Comparison of ENCODE assay signal across 1 cellular context in genomic region chr7:7969306-7970112, GRCh38.
A peak's percentile ranks its signal among the peaks of the same experiment; 100 is the strongest.
TF ChIP-seq lines count a peak whose summit lies in the region.

No MANE protein-coding gene starts in this region.

TF ChIP-seq in GM12878, 131 proteins besides CTCF, POLR2A, EP300 and RAD21 (continued from another document and continues in another):
- TF ChIP-seq MTA2 (IDR thresholded peaks at IDR 0.05; ENCODE audit: low read depth) (no peak), ATF7 (IDR thresholded peaks at IDR 0.05; ENCODE audit: low read depth) (no peak), KLF5 (IDR thresholded peaks at IDR 0.05; ENCODE audit: partially characterized antibody) (no peak), RB1 (IDR thresholded peaks at IDR 0.05; ENCODE audit: borderline replicate concordance) (peak; percentile 46; the same call in 1 of the 2 replicates), IKZF1 (conservative IDR thresholded peaks at IDR 0.05) (peak; percentile 52), NBN (IDR thresholded peaks at IDR 0.05) (no peak; the same call in 1 of the 2 replicates), MEF2A (IDR thresholded peaks at IDR 0.05; ENCODE audit: insufficient read depth, low read depth, low read length) (no peak), SIN3A (IDR thresholded peaks at IDR 0.05; ENCODE audit: low read depth, low read length) (no peak), ZNF207 (IDR thresholded peaks at IDR 0.05; ENCODE audit: borderline replicate concordance) (0 out of 2 replicates have a peak, but pooled peaks have one; percentile 22), BCLAF1 (IDR thresholded peaks at IDR 0.05) (no peak), TARDBP (IDR thresholded peaks at IDR 0.05; ENCODE audit: borderline replicate concordance) (no peak), BACH1 (IDR thresholded peaks at IDR 0.05; ENCODE audit: borderline replicate concordance) (peak; percentile 56), ZZZ3 (IDR thresholded peaks at IDR 0.05; ENCODE audit: control insufficient read depth, insufficient read length, low read depth) (no peak), CUX1 (IDR thresholded peaks at IDR 0.05; ENCODE audit: insufficient replicate concordance, low read depth, low read length) (no peak), PBX3 (IDR thresholded peaks at IDR 0.05; ENCODE audit: insufficient replicate concordance, low read depth, low read length) (no peak), ZNF217 (IDR thresholded peaks at IDR 0.05) (no peak), E2F8 (IDR thresholded peaks at IDR 0.05; ENCODE audit: low read depth, partially characterized antibody) (no peak), CHD1 (IDR thresholded peaks at IDR 0.05; ENCODE audit: low read depth, low read length) (0 out of 2 replicates have a peak, but pooled peaks have one; percentile 25), CREM (IDR thresholded peaks at IDR 0.05; ENCODE audit: low read depth) (no peak), STAT1 (conservative IDR thresholded peaks at IDR 0.05) (no peak), E2F4 (IDR thresholded peaks at IDR 0.05; ENCODE audit: low read depth, low read length) (no peak), SPI1 (IDR thresholded peaks at IDR 0.05; ENCODE audit: borderline replicate concordance, insufficient read depth, low read depth, low read length) (no peak), CBFB (IDR thresholded peaks at IDR 0.05; ENCODE audit: low read depth) (0 out of 2 replicates have a peak, but pooled peaks have one; percentile 27), CBX5 (IDR thresholded peaks at IDR 0.05; ENCODE audit: low read depth) (no peak), PML (IDR thresholded peaks at IDR 0.05; ENCODE audit: low read length) (0 out of 2 replicates have a peak, but pooled peaks have one; percentile 0), KDM1A (IDR thresholded peaks at IDR 0.05; ENCODE audit: borderline replicate concordance) (no peak), POLR2AphosphoS5 (IDR thresholded peaks at IDR 0.05; ENCODE audit: low read length) (peak; percentile 76), ESRRA (IDR thresholded peaks at IDR 0.05; ENCODE audit: low read length) (no peak), CHD2 (IDR thresholded peaks at IDR 0.05; ENCODE audit: borderline replicate concordance, low read depth, low read length) (no peak), IRF4 (IDR thresholded peaks at IDR 0.05; ENCODE audit: low read depth, low read length) (no peak), RUNX3 (IDR thresholded peaks at IDR 0.05; ENCODE audit: low read length) (peak; percentile 57), SKIL (IDR thresholded peaks at IDR 0.05; ENCODE audit: low read depth, poor library complexity, severe bottlenecking) (no peak), ZNF592 (IDR thresholded peaks at IDR 0.05) (no peak), POLR2AphosphoS2 (IDR thresholded peaks at IDR 0.05; ENCODE audit: low read depth, low read length) (peak; percentile 40; the same call in 1 of the 2 replicates), CREB1 (IDR thresholded peaks at IDR 0.05; ENCODE audit: low read depth) (no peak)
